In the genomic region with DNA sequence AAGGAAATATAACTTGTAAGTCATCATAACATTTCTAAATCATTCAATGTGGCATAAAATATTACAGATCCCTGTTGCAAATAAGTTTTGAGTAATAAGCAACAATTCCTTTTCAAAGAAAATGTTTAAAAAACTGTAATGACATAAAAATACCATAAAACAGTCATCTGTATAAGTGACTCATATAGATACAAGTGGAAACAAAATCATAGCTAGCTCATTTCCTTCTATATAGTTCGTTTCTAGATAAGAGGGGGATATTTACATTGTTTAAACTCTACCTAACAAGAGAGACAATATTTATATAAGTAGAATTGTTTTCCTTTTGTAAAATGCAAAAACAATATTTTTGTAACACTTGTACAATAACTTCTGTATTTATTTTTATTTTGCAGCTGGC, we compare ENCODE assay signal across 2 cellular contexts.
A peak's percentile ranks its signal among the peaks of the same experiment; 100 is the strongest.
TF ChIP-seq lines count a peak whose summit lies in the region.

No MANE protein-coding gene starts in this region.

TF ChIP-seq in GM12878, 131 proteins besides CTCF, POLR2A, EP300 and RAD21:
- TF ChIP-seq, protein P1, sequence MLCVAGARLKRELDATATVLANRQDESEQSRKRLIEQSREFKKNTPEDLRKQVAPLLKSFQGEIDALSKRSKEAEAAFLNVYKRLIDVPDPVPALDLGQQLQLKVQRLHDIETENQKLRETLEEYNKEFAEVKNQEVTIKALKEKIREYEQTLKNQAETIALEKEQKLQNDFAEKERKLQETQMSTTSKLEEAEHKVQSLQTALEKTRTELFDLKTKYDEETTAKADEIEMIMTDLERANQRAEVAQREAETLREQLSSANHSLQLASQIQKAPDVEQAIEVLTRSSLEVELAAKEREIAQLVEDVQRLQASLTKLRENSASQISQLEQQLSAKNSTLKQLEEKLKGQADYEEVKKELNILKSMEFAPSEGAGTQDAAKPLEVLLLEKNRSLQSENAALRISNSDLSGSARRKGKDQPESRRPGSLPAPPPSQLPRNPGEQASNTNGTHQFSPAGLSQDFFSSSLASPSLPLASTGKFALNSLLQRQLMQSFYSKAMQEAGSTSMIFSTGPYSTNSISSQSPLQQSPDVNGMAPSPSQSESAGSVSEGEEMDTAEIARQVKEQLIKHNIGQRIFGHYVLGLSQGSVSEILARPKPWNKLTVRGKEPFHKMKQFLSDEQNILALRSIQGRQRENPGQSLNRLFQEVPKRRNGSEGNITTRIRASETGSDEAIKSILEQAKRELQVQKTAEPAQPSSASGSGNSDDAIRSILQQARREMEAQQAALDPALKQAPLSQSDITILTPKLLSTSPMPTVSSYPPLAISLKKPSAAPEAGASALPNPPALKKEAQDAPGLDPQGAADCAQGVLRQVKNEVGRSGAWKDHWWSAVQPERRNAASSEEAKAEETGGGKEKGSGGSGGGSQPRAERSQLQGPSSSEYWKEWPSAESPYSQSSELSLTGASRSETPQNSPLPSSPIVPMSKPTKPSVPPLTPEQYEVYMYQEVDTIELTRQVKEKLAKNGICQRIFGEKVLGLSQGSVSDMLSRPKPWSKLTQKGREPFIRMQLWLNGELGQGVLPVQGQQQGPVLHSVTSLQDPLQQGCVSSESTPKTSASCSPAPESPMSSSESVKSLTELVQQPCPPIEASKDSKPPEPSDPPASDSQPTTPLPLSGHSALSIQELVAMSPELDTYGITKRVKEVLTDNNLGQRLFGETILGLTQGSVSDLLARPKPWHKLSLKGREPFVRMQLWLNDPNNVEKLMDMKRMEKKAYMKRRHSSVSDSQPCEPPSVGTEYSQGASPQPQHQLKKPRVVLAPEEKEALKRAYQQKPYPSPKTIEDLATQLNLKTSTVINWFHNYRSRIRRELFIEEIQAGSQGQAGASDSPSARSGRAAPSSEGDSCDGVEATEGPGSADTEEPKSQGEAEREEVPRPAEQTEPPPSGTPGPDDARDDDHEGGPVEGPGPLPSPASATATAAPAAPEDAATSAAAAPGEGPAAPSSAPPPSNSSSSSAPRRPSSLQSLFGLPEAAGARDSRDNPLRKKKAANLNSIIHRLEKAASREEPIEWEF (IDR thresholded peaks at IDR 0.05; ENCODE audit: insufficient replicate concordance, low read depth, low read length) = no peak
- TF ChIP-seq JUNB (IDR thresholded peaks at IDR 0.05) = peak; percentile 53; the same call in 1 of the 2 replicates

TF ChIP-seq in endothelial cell of umbilical vein, 7 proteins besides CTCF, POLR2A, EP300 and RAD21:
- no peak for TF ChIP-seq MYC (IDR thresholded peaks at IDR 0.05; ENCODE audit: low read depth, low read length)
- peak; percentile 51 for TF ChIP-seq JUN (IDR thresholded peaks at IDR 0.05; ENCODE audit: borderline replicate concordance, insufficient read depth, insufficient read length, low read depth)
- no peak for TF ChIP-seq MAX (IDR thresholded peaks at IDR 0.05; ENCODE audit: insufficient read depth, insufficient read length)
- no peak for TF ChIP-seq POLR2AphosphoS5 (IDR thresholded peaks at IDR 0.05; ENCODE audit: insufficient read depth, low read depth, low read length)
- TF ChIP-seq EZH2 (IDR thresholded peaks at IDR 0.05; ENCODE audit: borderline replicate concordance, low read depth, low read length, severe bottlenecking) = no peak
- TF ChIP-seq FOS (IDR thresholded peaks at IDR 0.05; ENCODE audit: borderline replicate concordance, insufficient read depth, low read length) = peak; percentile 50
- TF ChIP-seq GATA2 (IDR thresholded peaks at IDR 0.05; ENCODE audit: insufficient read depth, insufficient read length, low read depth, low read length) = peak; percentile 82
